Comparison of ENCODE assay signal across 12 cellular contexts in the genomic region with DNA sequence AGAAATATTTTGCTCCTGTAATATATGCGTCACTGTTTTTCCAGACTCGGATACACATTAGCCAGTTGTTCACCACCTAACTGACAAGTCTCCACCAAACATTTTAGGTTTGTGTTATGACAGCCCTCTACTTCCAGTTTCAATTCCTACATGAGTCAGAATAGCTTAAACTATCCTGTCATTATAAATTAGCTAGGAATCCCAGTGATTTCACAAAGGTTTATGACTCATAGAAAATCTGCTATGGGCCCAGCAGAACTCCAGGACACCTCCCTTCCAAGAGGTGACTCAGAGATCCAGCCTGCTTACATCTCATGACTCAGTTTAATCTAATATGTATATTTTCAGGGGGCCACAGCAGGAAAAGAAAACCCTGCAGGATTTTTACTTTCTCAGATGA.
DNase-seq lines count a peak whose midpoint lies in the region; ATAC-seq lines count a peak whose summit lies in the region.
"Had no signal": no experiment of that assay in that cellular context is flagged by ENCODE, and none has a peak within 500 bp of the region (broad histone marks: within the 10 kb centered on the region; RNA-seq: fewer than 3 reads in every experiment).

No MANE protein-coding gene starts in this region.

- DNase-seq in ELR (ENCODE audit: low read depth) (peak; percentile 99), NOMO-1 treated with DMSO at 0.1 percent for 48 hours (lab: John Stamatoyannopoulos, UW; ENCODE audit: unreplicated experiment) (peak; percentile 82), epidermal melanocyte (ENCODE audit: insufficient read length, low spot score) (peak; percentile 41), non-pigmented ciliary epithelial cell (ENCODE audit: low read depth) (peak; percentile 96), T-helper 2 cell (no peak), SIG-M5 treated with dmso at 0.1 percent for 504 hours (lab: John Stamatoyannopoulos, UW; ENCODE audit: unreplicated experiment) (no peak)
- DNase-seq in NK-92 treated with Interleukin-12 subunit alpha and Interleukin-12 subunit beta, amount 100 ng/mL, for 24 hours (lab: John Stamatoyannopoulos, UW), result no peak
- DNase-seq: activated T-cell treated with anti-CD3 and anti-CD28 coated beads, Interleukin-2, amount 50 U/mL, for 1 hour; gastrocnemius medialis; occipital lobe had no signal

- no peak for ATAC-seq in GM19351 (IDR thresholded peaks at IDR 0.05; ENCODE audit: unreplicated experiment)
- ATAC-seq: Right ventricle myocardium inferior had no signal

Comparison
In these comparisons a context has a peak if more than half of its experiments do, and no peak if none do; other contexts are left out.
1. DNase-seq: peak in ELR (single experiment), NOMO-1 treated with DMSO at 0.1 percent for 48 hours (single experiment), epidermal melanocyte (single experiment) and non-pigmented ciliary epithelial cell (single experiment); none in NK-92 treated with Interleukin-12 subunit alpha and Interleukin-12 subunit beta, amount 100 ng/mL, for 24 hours (single experiment), T-helper 2 cell (0 of 5) and SIG-M5 treated with dmso at 0.1 percent for 504 hours (single experiment).